In genomic region chr6:116060572-116061283, GRCh38 we compare ENCODE assay signal across 1 cellular context.
TF ChIP-seq lines count a peak whose summit lies in the region.

FRK (minus strand) TSS chr6:116060891; CDS start chr6:116060311, 580 bp downstream.

TF ChIP-seq in HepG2, 621 proteins besides CTCF, POLR2A, EP300 and RAD21 (continued from another document and continues in another):
- TF ChIP-seq ZNF224 (CRISPR knock-in tag; IDR thresholded peaks at IDR 0.05) (no peak), NFKB2 (CRISPR knock-in tag; IDR thresholded peaks at IDR 0.05; ENCODE audit: borderline replicate concordance) (no peak), MLX (CRISPR knock-in tag; IDR thresholded peaks at IDR 0.05) (no peak), SOX6 (IDR thresholded peaks at IDR 0.05) (no peak), SOX6 (CRISPR knock-in tag; IDR thresholded peaks at IDR 0.05) (peak; percentile 45), ZNF780A (CRISPR knock-in tag; IDR thresholded peaks at IDR 0.05) (no peak), NAIF1 (CRISPR knock-in tag; IDR thresholded peaks at IDR 0.05; ENCODE audit: borderline replicate concordance) (no peak), TCF7L2 (IDR thresholded peaks at IDR 0.05; ENCODE audit: low read depth, low read length) (no peak), NFE2L1 (CRISPR knock-in tag; IDR thresholded peaks at IDR 0.05; ENCODE audit: borderline replicate concordance) (no peak), ZKSCAN8 (CRISPR knock-in tag; IDR thresholded peaks at IDR 0.05; ENCODE audit: borderline replicate concordance) (no peak), TEF (CRISPR knock-in tag; IDR thresholded peaks at IDR 0.05) (no peak; the same call in 1 of the 2 replicates), MXD4 (CRISPR knock-in tag; IDR thresholded peaks at IDR 0.05) (no peak), CENPX (CRISPR knock-in tag; IDR thresholded peaks at IDR 0.05) (no peak), ZFP36L2 (CRISPR knock-in tag; IDR thresholded peaks at IDR 0.05) (no peak), CAMTA2 (CRISPR knock-in tag; IDR thresholded peaks at IDR 0.05; ENCODE audit: borderline replicate concordance) (no peak), GMEB2 (CRISPR knock-in tag; IDR thresholded peaks at IDR 0.05; ENCODE audit: low read depth) (no peak), ZNF34 (CRISPR knock-in tag; IDR thresholded peaks at IDR 0.05; ENCODE audit: borderline replicate concordance) (no peak), FOXO1 (CRISPR knock-in tag; IDR thresholded peaks at IDR 0.05) (peak; percentile 29; the same call in 1 of the 2 replicates), EZH2 (conservative IDR thresholded peaks at IDR 0.05; ENCODE audit: low read depth, low read length) (no peak), JUNB (CRISPR knock-in tag; IDR thresholded peaks at IDR 0.05; ENCODE audit: borderline replicate concordance) (no peak), BORCS8-MEF2B (CRISPR knock-in tag; IDR thresholded peaks at IDR 0.05) (no peak), PAXIP1 (CRISPR knock-in tag; conservative IDR thresholded peaks at IDR 0.05) (peak; percentile 52), ZNF331 (CRISPR knock-in tag; IDR thresholded peaks at IDR 0.05) (peak; percentile 81), TRAFD1 (CRISPR knock-in tag; IDR thresholded peaks at IDR 0.05; ENCODE audit: borderline replicate concordance) (no peak), ZNF367 (CRISPR knock-in tag; IDR thresholded peaks at IDR 0.05; ENCODE audit: borderline replicate concordance) (no peak), ETV6 (CRISPR knock-in tag; conservative IDR thresholded peaks at IDR 0.05) (no peak), AGO2 (optimal IDR thresholded peaks at IDR 0.05; ENCODE audit: low read depth, low read length) (no peak), SNRNP70 (IDR thresholded peaks at IDR 0.05; ENCODE audit: low read depth, low read length) (no peak), HOXA5 (CRISPR knock-in tag; IDR thresholded peaks at IDR 0.05) (peak; percentile 63), ZSCAN22 (CRISPR knock-in tag; IDR thresholded peaks at IDR 0.05) (no peak), ZBTB1 (CRISPR knock-in tag; IDR thresholded peaks at IDR 0.05; ENCODE audit: borderline replicate concordance) (no peak), KAT2B (IDR thresholded peaks at IDR 0.05; ENCODE audit: borderline replicate concordance, low read depth, low read length) (no peak), ZNF629 (CRISPR knock-in tag; conservative IDR thresholded peaks at IDR 0.05) (no peak), AKNA (CRISPR knock-in tag; IDR thresholded peaks at IDR 0.05; ENCODE audit: borderline replicate concordance) (no peak), ZNF770 (CRISPR knock-in tag; IDR thresholded peaks at IDR 0.05) (no peak), ZNF275 (CRISPR knock-in tag; IDR thresholded peaks at IDR 0.05; ENCODE audit: borderline replicate concordance) (no peak; the same call in 1 of the 2 replicates), ZNF703 (CRISPR knock-in tag; IDR thresholded peaks at IDR 0.05; ENCODE audit: borderline replicate concordance) (no peak; the same call in 1 of the 2 replicates), DMTF1 (CRISPR knock-in tag; IDR thresholded peaks at IDR 0.05) (no peak), ZNF274 (CRISPR knock-in tag; IDR thresholded peaks at IDR 0.05) (no peak), ZNF549 (CRISPR knock-in tag; IDR thresholded peaks at IDR 0.05) (no peak), ZNF564 (CRISPR knock-in tag; IDR thresholded peaks at IDR 0.05) (0 out of 2 replicates have a peak, but pooled peaks have one; percentile 54), ZNF761 (CRISPR knock-in tag; conservative IDR thresholded peaks at IDR 0.05) (no peak), RARG (CRISPR knock-in tag; IDR thresholded peaks at IDR 0.05; ENCODE audit: low read depth) (no peak), ZBTB7B (CRISPR knock-in tag; IDR thresholded peaks at IDR 0.05) (no peak), ZNF570 (CRISPR knock-in tag; IDR thresholded peaks at IDR 0.05; ENCODE audit: borderline replicate concordance) (no peak), ZNF260 (CRISPR knock-in tag; IDR thresholded peaks at IDR 0.05; ENCODE audit: borderline replicate concordance, low read depth) (no peak), NR3C1 (CRISPR knock-in tag; IDR thresholded peaks at IDR 0.05) (no peak), ZMYM4 (CRISPR knock-in tag; IDR thresholded peaks at IDR 0.05) (peak; percentile 20; the same call in 1 of the 2 replicates), CEBPG (CRISPR knock-in tag; IDR thresholded peaks at IDR 0.05) (0 out of 2 replicates have a peak, but pooled peaks have one; percentile 18), ZNF737 (CRISPR knock-in tag; IDR thresholded peaks at IDR 0.05; ENCODE audit: borderline replicate concordance) (no peak), TOE1 (CRISPR knock-in tag; IDR thresholded peaks at IDR 0.05) (0 out of 2 replicates have a peak, but pooled peaks have one; percentile 20)
